23 cellular contexts compared by ENCODE assay signal in genomic region chr18:23616258-23616657, GRCh38. TPM values are rescaled to one million over a fixed set of nuclear protein-coding genes. Genes with fewer than 3 reads are reported as not detected.
"Had no signal": no experiment of that assay in that cellular context is flagged by ENCODE, and none has a peak within 500 bp of the region (broad histone marks: within the 10 kb centered on the region; RNA-seq: fewer than 3 reads in every experiment).

No MANE protein-coding gene starts in this region.

- H3K27ac ChIP-seq: epithelial cell of prostate, gastrocnemius medialis, left lung, neutrophil, tibial artery had no signal

- H3K9ac ChIP-seq: parathyroid adenoma had no signal

- H3K79me2 ChIP-seq: parathyroid adenoma had no signal

- H3K27me3 ChIP-seq: testis had no signal

- DNase-seq: effector CD8-positive, alpha-beta T cell; endodermal cell; foreskin fibroblast; gastrocnemius medialis; head of caudate nucleus; kidney; left cardiac atrium; left lung; mesenchymal stem cell; mucosa of descending colon; naive B cell; stimulated activated CD4-positive, alpha-beta T cell treated with anti-CD3 and anti-CD28 coated beads, Interleukin-12 subunit alpha, Interleukin-12 subunit beta, amount 100 ng/mL, for 4 hours; stimulated activated CD4-positive, alpha-beta T cell treated with anti-CD3 and anti-CD28 coated beads, Interleukin-1b, Interleukin-23, amount 100 ng/mL, for 48 hours; stimulated activated CD4-positive, alpha-beta T cell treated with anti-CD3 and anti-CD28 coated beads, Interleukin-4, amount 100 ng/mL, for 24 hours; stimulated activated naive CD4-positive, alpha-beta T cell treated with Interleukin-2 at 50 U/mL for 16 hours; substantia nigra; testis; tibial artery had no signal

- H3K4me2 ChIP-seq: smooth muscle cell had no signal

- H3K9me3 ChIP-seq: gastrocnemius medialis, left lung, mucosa of descending colon, neutrophil, testis, tibial artery had no signal

- H3K36me3 ChIP-seq: gastrocnemius medialis, left lung, neutrophil, tibial artery had no signal

- H3K4me1 ChIP-seq: gastrocnemius medialis had no signal

- H3K4me3 ChIP-seq: gastrocnemius medialis, left lung, mucosa of descending colon, smooth muscle cell, testis, tibial artery had no signal

RNA-seq across cellular contexts. Expression of gene ANKRD29, which starts 46.5 kb away (rescaled TPM):
- total RNA-seq: natural killer cell treated with Interleukin-12 subunit alpha and Interleukin-12 subunit beta and Interleukin-15 and Interleukin-18, amount 100 ng/mL, for 72 hours had no signal
- polyA plus RNA-seq: smooth muscle cell had no signal
